ENCODE assay signal across 19 cellular contexts in genomic region chr15:44675911-44676310, GRCh38. TPM values are rescaled to one million over a fixed set of nuclear protein-coding genes. Genes with fewer than 3 reads are reported as not detected.
DNase-seq lines count a peak whose midpoint lies in the region; ATAC-seq and TF ChIP-seq lines count a peak whose summit lies in the region.
"Had no signal": no experiment of that assay in that cellular context is flagged by ENCODE, and none has a peak within 500 bp of the region (broad histone marks: within the 10 kb centered on the region; RNA-seq: fewer than 3 reads in every experiment).

No MANE protein-coding gene starts in this region.

- H3K36me3 Mint-ChIP-seq in activated CD4-positive, alpha-beta T cell treated with anti-CD3 and anti-CD28 coated beads, Interleukin-2, amount 10 ng/mL, durations not matched to agents 7 days and 5 days (ENCODE audit: low read depth) = peaks cover 48% of the 10 kb centered on the region
- no peaks in the 10 kb centered on the region for H3K36me3 Mint-ChIP-seq in activated naive CD8-positive, alpha-beta T cell treated with anti-CD3 and anti-CD28 coated beads, Interleukin-2, amount 50 U/mL, for 24 hours (ENCODE audit: low read depth)

- H3K9me3 ChIP-seq in KOPT-K1 (ENCODE audit: insufficient read depth, low read length, poor library complexity, severe bottlenecking) (no peaks in the 10 kb centered on the region), spleen (no peaks in the 10 kb centered on the region)
- H3K9me3 ChIP-seq: A549, BLaER1, esophagus muscularis mucosa had no signal

- CTCF ChIA-PET in activated CD4-positive, alpha-beta T cell treated with anti-CD3 and anti-CD28 coated beads, Interleukin-2, amount 10 ng/mL, durations not matched to agents 7 days and 5 days (lab: Charles Lee) = interaction anchor here (1.1 to 4.9 kb wide), 5 partner anchors 12 to 36 kb away, joined by 3 to 54 read pairs (median 16); partner anchors contain the start of genes B2M, PATL2 and SPG11

- peak overlapping the region in 1 of 8 donors; percentile 32 for H3K4me3 ChIP-seq in spleen
- H3K4me3 ChIP-seq: A549, BLaER1, esophagus muscularis mucosa had no signal

- peak overlapping the region; percentile 90 for H3K27ac Mint-ChIP-seq in activated CD4-positive, alpha-beta T cell treated with anti-CD3 and anti-CD28 coated beads, Interleukin-2, amount 10 ng/mL, durations not matched to agents 7 days and 5 days
- peak overlapping the region; percentile 90 for H3K27ac Mint-ChIP-seq in activated naive CD8-positive, alpha-beta T cell treated with anti-CD3 and anti-CD28 coated beads, Interleukin-2, amount 50 U/mL, for 24 hours

- no peak for TF ChIP-seq POLR2A in spleen (IDR thresholded peaks at IDR 0.05)

- H3K4me1 Mint-ChIP-seq in activated CD4-positive, alpha-beta T cell treated with anti-CD3 and anti-CD28 coated beads, Interleukin-2, amount 10 ng/mL, durations not matched to agents 7 days and 5 days = peaks cover 85% of the 10 kb centered on the region
- peaks cover 82% of the 10 kb centered on the region for H3K4me1 Mint-ChIP-seq in activated naive CD8-positive, alpha-beta T cell treated with anti-CD3 and anti-CD28 coated beads, Interleukin-2, amount 50 U/mL, for 24 hours
- H3K4me1 Mint-ChIP-seq: neural crest cell had no signal

- H3K9me3 Mint-ChIP-seq in activated CD4-positive, alpha-beta T cell treated with anti-CD3 and anti-CD28 coated beads, Interleukin-2, amount 10 ng/mL, durations not matched to agents 7 days and 5 days = peaks cover 18% of the 10 kb centered on the region
- no peaks in the 10 kb centered on the region for H3K9me3 Mint-ChIP-seq in activated naive CD8-positive, alpha-beta T cell treated with anti-CD3 and anti-CD28 coated beads, Interleukin-2, amount 50 U/mL, for 24 hours
- H3K9me3 Mint-ChIP-seq: neural crest cell had no signal

- no peaks in the 10 kb centered on the region for H3K27me3 Mint-ChIP-seq in activated CD4-positive, alpha-beta T cell treated with anti-CD3 and anti-CD28 coated beads, Interleukin-2, amount 10 ng/mL, durations not matched to agents 7 days and 5 days
- no peaks in the 10 kb centered on the region for H3K27me3 Mint-ChIP-seq in activated naive CD8-positive, alpha-beta T cell treated with anti-CD3 and anti-CD28 coated beads, Interleukin-2, amount 50 U/mL, for 24 hours

- WGBS in spleen, 5 donors = 67 to 81% (median 75%) methylated on average over 5 of the region's 5 CpGs

- H3K27me3 ChIP-seq in spleen (replicated peaks in 1 of 7) = no peaks in the 10 kb centered on the region
- H3K27me3 ChIP-seq: BLaER1 had no signal

- no peak for TF ChIP-seq CTCF in spleen (IDR thresholded peaks at IDR 0.05 in 8 of 11, conservative IDR thresholded peaks at IDR 0.05 in 3 of 11)

- H3K4me1 ChIP-seq in spleen = peaks cover 9 to 97% (median 55%) of the 10 kb centered on the region in 6 donors
- H3K4me1 ChIP-seq: A549, esophagus muscularis mucosa had no signal

- H3K4me3 Mint-ChIP-seq in activated CD4-positive, alpha-beta T cell treated with anti-CD3 and anti-CD28 coated beads, Interleukin-2, amount 10 ng/mL, durations not matched to agents 7 days and 5 days = peak overlapping the region; percentile 53
- peak overlapping the region; percentile 73 for H3K4me3 Mint-ChIP-seq in activated naive CD8-positive, alpha-beta T cell treated with anti-CD3 and anti-CD28 coated beads, Interleukin-2, amount 50 U/mL, for 24 hours
- H3K4me3 Mint-ChIP-seq: neural crest cell had no signal

- no peak for ATAC-seq in activated naive CD8-positive, alpha-beta T cell treated with anti-CD3 and anti-CD28 coated beads, Interleukin-2, amount 50 U/mL, for 24 hours
- ATAC-seq: A549, PC-3 had no signal

- intact Hi-C loops in spleen (cut with DNase I; ENCODE audit: low total_unique reads) = no loop called here

- DNase-seq in activated CD4-positive, alpha-beta T cell treated with anti-CD3 and anti-CD28 coated beads, Interleukin-2, amount 10 ng/mL, durations not matched to agents 7 days and 5 days = no peak
- DNase-seq in activated CD4-positive, alpha-beta T cell treated with anti-CD3 and anti-CD28 coated beads for 1 hour = no peak
- DNase-seq in activated naive CD8-positive, alpha-beta T cell treated with anti-CD3 and anti-CD28 coated beads, Interleukin-2, amount 50 U/mL, for 24 hours = no peak
- DNase-seq in spleen = no peak
- no peak for DNase-seq in germinal center (ENCODE audit: low spot score)
- DNase-seq in retina = no peak
- DNase-seq in SHP77 (lab: John Stamatoyannopoulos, UW) = no peak
- DNase-seq: activated CD4-positive, CD25-positive, alpha-beta regulatory T cell treated with anti-CD3 and anti-CD28 coated beads, Interleukin-2, amount 50 U/mL, for 72 hours; aorta; DMS 273 treated with DMSO at 0.1 percent for 48 hours; GF-D8; NCI-H774; PC-3; T-helper 9 cell had no signal

- H3K36me3 ChIP-seq in KOPT-K1 (ENCODE audit: insufficient read depth, low read length) (no peaks in the 10 kb centered on the region), spleen (no peaks in the 10 kb centered on the region)
- H3K36me3 ChIP-seq: BLaER1, esophagus muscularis mucosa had no signal

- peak overlapping the region; percentile 72 for H3K27ac ChIP-seq in KOPT-K1 (ENCODE audit: low read depth, low read length, poor library complexity, severe bottlenecking)
- H3K27ac ChIP-seq in spleen = peak overlapping the region in 7 of 8 donors; percentile 73 to 89 (median 81)
- H3K27ac ChIP-seq: A549, BLaER1, esophagus muscularis mucosa had no signal

- POLR2A ChIA-PET in activated CD4-positive, alpha-beta T cell treated with anti-CD3 and anti-CD28 coated beads, Interleukin-2, amount 10 ng/mL, durations not matched to agents 7 days and 5 days (lab: Charles Lee) = no interaction called here

RNA-seq across cellular contexts. Expression of gene SPG11, which starts 12.4 kb away (rescaled TPM):
- total RNA-seq in activated CD4-positive, alpha-beta T cell treated with anti-CD3 and anti-CD28 coated beads, Interleukin-2, amount 10 ng/mL, durations not matched to agents 7 days and 5 days = 10 to 100 TPM; 69.2 to 77.6 TPM
- 100 to 1,000 TPM; 119 to 218 (median 143) TPM for total RNA-seq in spleen
- polyA plus RNA-seq in spleen = 10 to 100 TPM; 37.4 to 53.2 (median 41.2) TPM

RNA-seq across cellular contexts. Expression of gene PATL2, which starts 35.2 kb away (rescaled TPM):
- 10 to 100 TPM; 15.9 to 20.5 TPM for total RNA-seq in activated CD4-positive, alpha-beta T cell treated with anti-CD3 and anti-CD28 coated beads, Interleukin-2, amount 10 ng/mL, durations not matched to agents 7 days and 5 days
- total RNA-seq in spleen = 10 to 100 TPM; 17.0 to 36.9 (median 28.3) TPM
- 10 to 100 TPM; 26.0 to 64.2 (median 35.6) TPM for polyA plus RNA-seq in spleen

RNA-seq across cellular contexts. Expression of gene B2M, which starts 35.4 kb away (rescaled TPM):
- total RNA-seq in activated CD4-positive, alpha-beta T cell treated with anti-CD3 and anti-CD28 coated beads, Interleukin-2, amount 10 ng/mL, durations not matched to agents 7 days and 5 days = over 10,000 TPM in 1 of 2 experiments, 1,000 to 10,000 TPM in 1; 9,253 to 11,726 TPM
- total RNA-seq in spleen = over 10,000 TPM in 1 of 7 donors, 1,000 to 10,000 TPM in 6; 5,238 to 10,333 (median 6,268) TPM
- polyA plus RNA-seq in spleen = 1,000 to 10,000 TPM; 3,969 to 5,676 (median 5,369) TPM
